In the genomic region with DNA sequence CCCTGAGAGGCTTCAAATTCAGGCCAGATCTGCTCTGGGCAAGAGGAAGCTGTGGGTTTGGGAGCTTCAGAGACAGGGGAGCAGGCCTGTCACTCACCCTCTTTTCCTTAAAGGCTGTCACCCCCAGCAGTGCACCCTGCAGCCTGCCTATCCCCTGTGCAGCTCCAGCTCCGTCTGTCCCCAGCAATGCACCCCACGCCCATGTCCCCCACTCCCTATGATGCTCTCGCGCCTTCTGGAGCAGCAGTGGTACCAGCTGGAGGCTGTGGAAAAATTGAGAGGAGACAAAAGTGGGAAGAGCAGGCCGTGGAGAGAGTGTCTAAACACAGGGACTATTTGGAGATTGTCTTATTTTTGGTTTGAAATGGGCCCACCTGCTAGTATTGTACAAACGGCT, we compare ENCODE assay signal across 24 cellular contexts. TPM values are rescaled to one million over a fixed set of nuclear protein-coding genes. Genes with fewer than 3 reads are reported as not detected.
DNase-seq lines count a peak whose midpoint lies in the region; ATAC-seq and TF ChIP-seq lines count a peak whose summit lies in the region.
"Had no signal": no experiment of that assay in that cellular context is flagged by ENCODE, and none has a peak within 500 bp of the region (broad histone marks: within the 10 kb centered on the region; RNA-seq: fewer than 3 reads in every experiment).

No MANE protein-coding gene starts in this region.

- no peaks in the 10 kb centered on the region for H3K79me2 ChIP-seq in neural progenitor cell (ENCODE audit: low read depth)

- H3K9me3 ChIP-seq in BE2C (no peaks in the 10 kb centered on the region), neural progenitor cell (ENCODE audit: low read depth) (no peaks in the 10 kb centered on the region)
- H3K9me3 ChIP-seq: SJSA1 had no signal

- H3K4me2 ChIP-seq in neural progenitor cell, result no peak overlapping the region

- H3F3A ChIP-seq in neural progenitor cell (ENCODE audit: low read depth), result peaks cover 4% of the 10 kb centered on the region

- H3K9ac ChIP-seq in neural progenitor cell, result no peak overlapping the region

- H3K27me3 ChIP-seq in BE2C (no peaks in the 10 kb centered on the region), neural progenitor cell (no peaks in the 10 kb centered on the region)

- H3K9me3 Mint-ChIP-seq in brain, result no peaks in the 10 kb centered on the region
- H3K9me3 Mint-ChIP-seq in neural progenitor cell, result no peaks in the 10 kb centered on the region
- H3K9me3 Mint-ChIP-seq: CD8-positive, alpha-beta T cell had no signal

- no peak for ATAC-seq in GM21528 (IDR thresholded peaks at IDR 0.05; ENCODE audit: low FRiP score, unreplicated experiment)
- ATAC-seq: CD8-positive, alpha-beta T cell; HepG2 had no signal

- H3K27ac ChIP-seq in neural progenitor cell, result no peak overlapping the region
- H3K27ac ChIP-seq: C4-2B, SJSA1 had no signal

- DNase-seq in BE2C (no peak), MV-4-11 (lab: John Stamatoyannopoulos, UW) (peak; percentile 10), neural progenitor cell (ENCODE audit: low spot score) (no peak), COR-L47 (lab: John Stamatoyannopoulos, UW) (no peak)
- no peak for DNase-seq in activated naive CD4-positive, alpha-beta T cell (lab: John Stamatoyannopoulos, UW)
- DNase-seq: CD8-positive, alpha-beta T cell; DMS 273 treated with DMSO at 0.1 percent for 48 hours; DMS79; GF-D8; Kasumi-1; NCI-H1105; NCI-H1436 treated with DMSO at 0.1 percent for 48 hours; NCI-H1930; NCI-H2107; NCI-H524 treated with DMSO at 0.1 percent for 48 hours; NCI-H774 had no signal

- H3K27me3 Mint-ChIP-seq in brain (peaks cover 3% of the 10 kb centered on the region), neural progenitor cell (ENCODE audit: insufficient read depth, low read depth) (peaks cover 10% of the 10 kb centered on the region)

- H3K36me3 Mint-ChIP-seq in brain, result no peaks in the 10 kb centered on the region
- H3K36me3 Mint-ChIP-seq in neural progenitor cell, result no peaks in the 10 kb centered on the region
- H3K36me3 Mint-ChIP-seq: CD8-positive, alpha-beta T cell had no signal

- no peaks in the 10 kb centered on the region for H4K20me1 ChIP-seq in neural progenitor cell (ENCODE audit: low read depth)

- no peak for TF ChIP-seq CTCF in BE2C (IDR thresholded peaks at IDR 0.05; ENCODE audit: low read depth, low read length)
- no peak for TF ChIP-seq CTCF in brain (conservative IDR thresholded peaks at IDR 0.05)
- no peak for TF ChIP-seq CTCF in neural progenitor cell (IDR thresholded peaks at IDR 0.05)

- no peak overlapping the region for H2AFZ ChIP-seq in neural progenitor cell (replicated peaks)

- peaks cover 17% of the 10 kb centered on the region for H3K36me3 ChIP-seq in BE2C
- H3K36me3 ChIP-seq in neural progenitor cell, result no peaks in the 10 kb centered on the region
- H3K36me3 ChIP-seq: SJSA1 had no signal

- H3K27ac Mint-ChIP-seq in brain, result peak overlapping the region in 3 of 5 experiments; percentile 58 to 91 (median 65)
- peak overlapping the region; percentile 51 for H3K27ac Mint-ChIP-seq in neural progenitor cell
- H3K27ac Mint-ChIP-seq: CD8-positive, alpha-beta T cell had no signal

- peaks cover 52% of the 10 kb centered on the region for H3K4me1 ChIP-seq in BE2C
- peaks cover 39% of the 10 kb centered on the region for H3K4me1 ChIP-seq in neural progenitor cell
- H3K4me1 ChIP-seq: SJSA1 had no signal

- peaks cover 55% of the 10 kb centered on the region for H3K4me1 Mint-ChIP-seq in brain
- peaks cover 46% of the 10 kb centered on the region for H3K4me1 Mint-ChIP-seq in neural progenitor cell

- H3K4me3 Mint-ChIP-seq in brain (no peak overlapping the region), neural progenitor cell (no peak overlapping the region)
- H3K4me3 Mint-ChIP-seq: CD8-positive, alpha-beta T cell had no signal

- H3K4me3 ChIP-seq in BE2C (ENCODE audit: low read depth, low read length) (peak overlapping the region; percentile 80), neural progenitor cell (no peak overlapping the region)
- H3K4me3 ChIP-seq: SJSA1 had no signal

RNA-seq across cellular contexts. Expression of a gene that starts 0.7 kb away (rescaled TPM):
- 42.7 TPM for polyA plus RNA-seq in BE2C (2012; ENCODE audit: insufficient read depth, insufficient read length, low read depth)
- polyA plus RNA-seq in brain (ENCODE audit: insufficient read depth, low read depth, low replicate concordance), result 4.9 TPM
- total RNA-seq in neural progenitor cell (ENCODE audit: low replicate concordance), result not detected in 2 replicates
- total RNA-seq: A172, HepG2, HT1080, M059J, SJSA1 had no signal
- polyA plus RNA-seq: HepG2 had no signal

RNA-seq across cellular contexts. Expression of a gene that starts 26.3 kb away (rescaled TPM):
- polyA plus RNA-seq in BE2C (2012; ENCODE audit: insufficient read depth, insufficient read length, low read depth), result 8.5 TPM
- 89.4 TPM for polyA plus RNA-seq in brain (ENCODE audit: insufficient read depth, low read depth, low replicate concordance)
- 0.31 TPM in 1 of 2 replicates, not detected in the other for total RNA-seq in neural progenitor cell (ENCODE audit: low replicate concordance)
- total RNA-seq: A172; CD8-positive, alpha-beta T cell; HepG2; HT1080; M059J; SJSA1 had no signal
- polyA plus RNA-seq: HepG2 had no signal
